Comparison of ENCODE assay signal across 8 cellular contexts in the genomic region with DNA sequence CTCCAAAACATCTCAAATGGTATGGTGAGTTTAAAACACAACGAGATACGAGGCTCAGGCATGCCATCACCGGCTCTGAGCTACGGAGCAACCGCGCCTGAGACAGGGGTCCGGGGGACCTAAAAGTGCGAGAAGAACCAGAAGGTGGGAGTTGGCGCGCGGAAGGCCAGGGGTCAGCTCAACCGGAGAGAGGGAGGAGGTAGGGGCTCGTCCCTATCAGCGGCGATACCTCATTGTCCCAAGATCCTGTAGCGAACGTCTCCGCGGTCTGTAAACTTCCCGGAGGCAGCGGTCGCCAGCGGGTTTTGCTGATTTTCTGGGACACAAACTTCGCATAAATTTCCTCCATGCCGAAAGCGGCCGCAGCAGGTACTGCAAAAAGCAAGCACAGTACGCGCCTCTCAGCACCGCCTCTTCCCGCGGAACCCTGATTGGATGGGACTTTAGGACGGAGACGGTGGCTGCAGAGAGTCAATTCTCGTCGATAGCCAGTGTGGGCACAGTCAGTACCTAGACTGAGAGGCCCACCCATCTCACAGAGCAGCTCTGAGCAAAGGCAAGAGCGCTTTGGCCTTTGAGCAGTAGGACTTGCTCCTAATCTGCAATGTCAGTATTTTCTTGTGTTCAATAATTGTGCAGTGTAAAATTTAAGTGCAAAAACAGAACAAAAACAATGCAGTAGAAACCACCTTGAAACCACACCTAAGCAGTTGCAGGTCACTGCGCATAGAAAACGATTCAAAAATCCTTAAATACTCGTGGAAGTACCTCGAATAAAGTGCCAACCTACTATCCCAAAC. TPM values are rescaled to one million over a fixed set of nuclear protein-coding genes. Genes with fewer than 3 reads are reported as not detected.
DNase-seq lines count a peak whose midpoint lies in the region; ATAC-seq lines count a peak whose summit lies in the region.

A gene with protein sequence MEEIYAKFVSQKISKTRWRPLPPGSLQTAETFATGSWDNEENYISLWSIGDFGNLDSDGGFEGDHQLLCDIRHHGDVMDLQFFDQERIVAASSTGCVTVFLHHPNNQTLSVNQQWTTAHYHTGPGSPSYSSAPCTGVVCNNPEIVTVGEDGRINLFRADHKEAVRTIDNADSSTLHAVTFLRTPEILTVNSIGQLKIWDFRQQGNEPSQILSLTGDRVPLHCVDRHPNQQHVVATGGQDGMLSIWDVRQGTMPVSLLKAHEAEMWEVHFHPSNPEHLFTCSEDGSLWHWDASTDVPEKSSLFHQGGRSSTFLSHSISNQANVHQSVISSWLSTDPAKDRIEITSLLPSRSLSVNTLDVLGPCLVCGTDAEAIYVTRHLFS (minus strand): TSS at position 383 of the 800 bp plus-strand sequence. CDS start 34 bp downstream, at position 349.

- POLR2A ChIA-PET in activated CD4-positive, alpha-beta T cell treated with anti-CD3 and anti-CD28 coated beads for 36 hours (lab: Charles Lee), result interaction anchor here (1.4 kb wide), 1 partner anchor 28 kb away, joined by 4 read pairs; a partner anchor contains a TSS

- H3K4me3 Mint-ChIP-seq in activated CD4-positive, alpha-beta T cell treated with anti-CD3 and anti-CD28 coated beads for 36 hours, result peak within 1 kb of the TSS; percentile 98

- no peaks in the 10 kb centered on the region for H3K27me3 Mint-ChIP-seq in activated CD4-positive, alpha-beta T cell treated with anti-CD3 and anti-CD28 coated beads for 36 hours

- peak within 1 kb of the TSS; percentile 96 for H3K27ac Mint-ChIP-seq in activated CD4-positive, alpha-beta T cell treated with anti-CD3 and anti-CD28 coated beads for 36 hours

- peaks cover 22% of the 10 kb centered on the region for H3K36me3 Mint-ChIP-seq in activated CD4-positive, alpha-beta T cell treated with anti-CD3 and anti-CD28 coated beads for 36 hours (ENCODE audit: low read depth)

- H3K27ac ChIP-seq in cingulate gyrus (ENCODE audit: low read depth, low read length), result peak within 1 kb of the TSS; percentile 69

- CTCF ChIA-PET in activated CD4-positive, alpha-beta T cell treated with anti-CD3 and anti-CD28 coated beads for 36 hours (lab: Charles Lee), result interaction anchor here (0.6 to 2.7 kb wide), 11 partner anchors 10 to 119 kb away, joined by 3 to 12 read pairs (median 3); a partner anchor contains a TSS

- peak; percentile 47 for ATAC-seq in GM19035 (IDR thresholded peaks at IDR 0.05; ENCODE audit: unreplicated experiment)
- peak; percentile 73 for ATAC-seq in HG03378 (IDR thresholded peaks at IDR 0.05; ENCODE audit: unreplicated experiment)
- peak; percentile 67 for ATAC-seq in activated CD4-positive, alpha-beta T cell treated with anti-CD3 and anti-CD28 coated beads for 36 hours

- DNase-seq in Ammon's horn (ENCODE audit: low spot score) (peak; percentile 96), NCI-H460 (ENCODE audit: extremely low read depth, low read depth) (peak; percentile 86), left kidney (ENCODE audit: low read depth, low spot score) (peak; percentile 98)
- peak; percentile 96 for DNase-seq in activated CD4-positive, alpha-beta T cell treated with anti-CD3 and anti-CD28 coated beads for 36 hours
- DNase-seq in stimulated activated CD4-positive, alpha-beta T cell treated with anti-CD3 and anti-CD28 coated beads, Interleukin-2, amount 100 ng/mL, for 24 hours, result peak; percentile 94 to 95

- intact Hi-C loops in activated CD4-positive, alpha-beta T cell treated with anti-CD3 and anti-CD28 coated beads for 36 hours (cut with DNase I, micrococcal nuclease), result loop anchor here (1.0 to 5.0 kb wide), 10 partner anchors 28 to 1706 kb away; a partner anchor contains a TSS

- H3K4me1 Mint-ChIP-seq in activated CD4-positive, alpha-beta T cell treated with anti-CD3 and anti-CD28 coated beads for 36 hours, result peaks cover 27% of the 10 kb centered on the region

- no peaks in the 10 kb centered on the region for H3K9me3 Mint-ChIP-seq in activated CD4-positive, alpha-beta T cell treated with anti-CD3 and anti-CD28 coated beads for 36 hours (ENCODE audit: low read depth)

RNA-seq across cellular contexts. Expression of the gene that starts here (rescaled TPM):
- 25.4 and 29.1 TPM in 2 replicates for total RNA-seq in NCI-H460 (2014; rRNA removed; shearing (Covaris generic))
- 84.1 and 97.0 TPM in 2 replicates for polyA plus RNA-seq in NCI-H460 (2014; cell fraction: nucleus; rRNA removed)
- 10 to 100 TPM; 80.5 to 89.4 TPM for total RNA-seq in activated CD4-positive, alpha-beta T cell treated with anti-CD3 and anti-CD28 coated beads for 36 hours

Comparison
In these comparisons a context has a peak if more than half of its experiments do, and no peak if none do; other contexts are left out.
1. Peak in every context shown above with its lines: DNase-seq, ATAC-seq and H3K27ac ChIP-seq.